ENCODE assay signal across 32 cellular contexts in genomic region chrX:1075741-1076140, GRCh38.
"Had no signal": no experiment of that assay in that cellular context is flagged by ENCODE, and none has a peak within 500 bp of the region (broad histone marks: within the 10 kb centered on the region; RNA-seq: fewer than 3 reads in every experiment).

No MANE protein-coding gene starts in this region.

- H3K9me3 ChIP-seq: adrenal gland, MG63, SK-N-SH had no signal

- H3K4me1 Mint-ChIP-seq: activated T-helper 17 cell treated with anti-CD3 and anti-CD28 coated beads, Interleukin-2, amount 50 U/mL, for 72 hours had no signal

- ATAC-seq: activated CD8-positive, alpha-beta T cell treated with anti-CD3 and anti-CD28 coated beads for 36 hours; activated T-cell treated with anti-CD3 and anti-CD28 coated beads, Interleukin-2, amount 50 U/mL, for 72 hours; activated T-helper 17 cell treated with anti-CD3 and anti-CD28 coated beads, Interleukin-2, amount 50 U/mL, for 72 hours; PC-3 had no signal

- H3K27ac ChIP-seq: adrenal gland, Peyer's patch, SJSA1 had no signal

- H3K9ac ChIP-seq: SK-N-SH had no signal

- DNase-seq: activated CD4-positive, alpha-beta T cell treated with anti-CD3 and anti-CD28 coated beads, Interleukin-2, amount 10 ng/mL, durations not matched to agents 24 days and 14 days; activated CD4-positive, alpha-beta T cell treated with anti-CD3 and anti-CD28 coated beads, Interleukin-2, amount 50 U/mL, for 4 hours; activated CD8-positive, alpha-beta T cell treated with anti-CD3 and anti-CD28 coated beads for 36 hours; activated gamma-delta T cell treated with Interleukin-2 at 50 U/mL for 16 hours; activated naive CD4-positive, alpha-beta T cell treated with anti-CD3 and anti-CD28 coated beads for 36 hours; activated T-cell treated with anti-CD3 and anti-CD28 coated beads, Interleukin-2, amount 50 U/mL, for 1 hour; activated T-cell treated with anti-CD3 and anti-CD28 coated beads, Interleukin-2, amount 50 U/mL, for 72 hours; adrenal gland; anterior cingulate cortex; central memory CD4-positive, alpha-beta T cell; Kasumi-1; KG1; MG63; NCI-H1048; NCI-H1105 treated with DMSO at 0.1 percent for 48 hours; NCI-H1436; NCI-H1694; NCI-H1930; NCI-H510A; NCI-H526; NCI-H748 treated with DMSO at 0.1 percent for 48 hours; NK-92 treated with Interleukin-12 subunit alpha and Interleukin-12 subunit beta, amount 100 ng/mL, for 24 hours; PC-3; Peyer's patch; RPMI8226; SHP77 treated with DMSO at 0.1 percent for 48 hours; SK-N-SH had no signal

- H3K4me3 Mint-ChIP-seq: activated CD4-positive, alpha-beta T cell treated with anti-CD3 and anti-CD28 coated beads, Interleukin-2, amount 10 ng/mL, durations not matched to agents 24 days and 14 days; activated CD8-positive, alpha-beta T cell treated with anti-CD3 and anti-CD28 coated beads for 36 hours; activated naive CD4-positive, alpha-beta T cell treated with anti-CD3 and anti-CD28 coated beads for 36 hours; activated T-cell treated with anti-CD3 and anti-CD28 coated beads, Interleukin-2, amount 50 U/mL, for 72 hours; activated T-helper 17 cell treated with anti-CD3 and anti-CD28 coated beads, Interleukin-2, amount 50 U/mL, for 72 hours; T-helper 1 cell treated with Interleukin-12 subunit alpha and Interleukin-12 subunit beta and Interleukin-4 antibody, amounts not matched to agents 30 μg/mL and 1 μg/mL, for 36 hours; T-helper 2 cell treated with Interferon-gamma antibody and Interleukin-4, amounts not matched to agents 5 μg/mL and 100 μg/mL, for 36 hours had no signal

- H3K36me3 ChIP-seq: adrenal gland, MG63, Peyer's patch, SJSA1 had no signal

- H3K27me3 Mint-ChIP-seq: activated CD8-positive, alpha-beta T cell treated with anti-CD3 and anti-CD28 coated beads for 36 hours had no signal

- H3K4me1 ChIP-seq: adrenal gland, Peyer's patch, SJSA1 had no signal

- H3K4me3 ChIP-seq: adrenal gland, MG63, Peyer's patch, SJSA1 had no signal

- H3K4me2 ChIP-seq: SK-N-SH had no signal

- H3K27me3 ChIP-seq: adrenal gland, MG63, Peyer's patch, SJSA1 had no signal

- H3K36me3 Mint-ChIP-seq: brain had no signal

- H3K27ac Mint-ChIP-seq: activated CD4-positive, alpha-beta T cell treated with anti-CD3 and anti-CD28 coated beads, Interleukin-2, amount 10 ng/mL, durations not matched to agents 24 days and 14 days; activated CD8-positive, alpha-beta T cell treated with anti-CD3 and anti-CD28 coated beads for 36 hours; activated naive CD4-positive, alpha-beta T cell treated with anti-CD3 and anti-CD28 coated beads for 36 hours; activated T-cell treated with anti-CD3 and anti-CD28 coated beads, Interleukin-2, amount 50 U/mL, for 72 hours; activated T-helper 17 cell treated with anti-CD3 and anti-CD28 coated beads, Interleukin-2, amount 50 U/mL, for 72 hours; brain; T-helper 1 cell treated with Interleukin-12 subunit alpha and Interleukin-12 subunit beta and Interleukin-4 antibody, amounts not matched to agents 30 μg/mL and 1 μg/mL, for 36 hours; T-helper 2 cell treated with Interferon-gamma antibody and Interleukin-4, amounts not matched to agents 5 μg/mL and 100 μg/mL, for 36 hours had no signal
